Comparison of ENCODE assay signal across 8 cellular contexts in genomic region chr19:47131826-47132521, GRCh38. TPM values are rescaled to one million over a fixed set of nuclear protein-coding genes. Genes with fewer than 3 reads are reported as not detected.
A peak's percentile ranks its signal among the peaks of the same experiment; 100 is the strongest.
DNase-seq lines count a peak whose midpoint lies in the region; ATAC-seq and TF ChIP-seq lines count a peak whose summit lies in the region.
"Not testable (repeated sequence)": the region's sequence is repeated elsewhere in the genome, so short reads cannot be mapped to it uniquely, and the experiment has no call there.

No MANE protein-coding gene starts in this region.

- H3K36me3 Mint-ChIP-seq in activated T-helper 17 cell treated with anti-CD3 and anti-CD28 coated beads, Interleukin-2, amount 50 U/mL, for 72 hours (ENCODE audit: low read depth), result peaks cover 68% of the 10 kb centered on the region
- H3K36me3 Mint-ChIP-seq in dendritic cell treated with granulocyte-macrophage colony-stimulating factor and Interleukin-4, amounts not matched to agents 40 ng/mL and 50 ng/mL, for 4 days (ENCODE audit: low read depth), result peaks cover 60% of the 10 kb centered on the region
- H3K36me3 Mint-ChIP-seq in nephron progenitor cell (ENCODE audit: low read depth), result peaks cover 50% of the 10 kb centered on the region

- not testable (repeated sequence) for ATAC-seq in activated T-helper 17 cell treated with anti-CD3 and anti-CD28 coated beads, Interleukin-2, amount 50 U/mL, for 72 hours (replicated peaks); stimulated activated naive CD8-positive, alpha-beta T cell treated with anti-CD3 and anti-CD28 coated beads, Interleukin-15, amount 100 ng/mL, for 72 hours

- H3K9me3 Mint-ChIP-seq in activated T-helper 17 cell treated with anti-CD3 and anti-CD28 coated beads, Interleukin-2, amount 50 U/mL, for 72 hours; dendritic cell treated with granulocyte-macrophage colony-stimulating factor and Interleukin-4, amounts not matched to agents 40 ng/mL and 50 ng/mL, for 4 days; stimulated activated naive CD8-positive, alpha-beta T cell treated with anti-CD3 and anti-CD28 coated beads, Interleukin-15, amount 100 ng/mL, for 72 hours: not testable (repeated sequence)
- H3K9me3 Mint-ChIP-seq in nephron progenitor cell, result peaks cover 17% of the 10 kb centered on the region

- peak overlapping the region; percentile 85; the same call in 1 of the 2 replicates for H3K9ac ChIP-seq in HUES48 (ENCODE audit: low read depth, low read length)

- peaks cover 28% of the 10 kb centered on the region for H3K4me1 Mint-ChIP-seq in activated T-helper 17 cell treated with anti-CD3 and anti-CD28 coated beads, Interleukin-2, amount 50 U/mL, for 72 hours
- H3K4me1 Mint-ChIP-seq in dendritic cell treated with granulocyte-macrophage colony-stimulating factor and Interleukin-4, amounts not matched to agents 40 ng/mL and 50 ng/mL, for 4 days (ENCODE audit: low read depth), result peaks cover 43% of the 10 kb centered on the region
- H3K4me1 Mint-ChIP-seq in nephron progenitor cell, result peaks cover 54% of the 10 kb centered on the region
- H3K4me1 Mint-ChIP-seq in stimulated activated naive CD8-positive, alpha-beta T cell treated with anti-CD3 and anti-CD28 coated beads, Interleukin-15, amount 100 ng/mL, for 72 hours, result peaks cover 71% of the 10 kb centered on the region

- H3K27me3 Mint-ChIP-seq in activated T-helper 17 cell treated with anti-CD3 and anti-CD28 coated beads, Interleukin-2, amount 50 U/mL, for 72 hours; dendritic cell treated with granulocyte-macrophage colony-stimulating factor and Interleukin-4, amounts not matched to agents 40 ng/mL and 50 ng/mL, for 4 days; stimulated activated naive CD8-positive, alpha-beta T cell treated with anti-CD3 and anti-CD28 coated beads, Interleukin-15, amount 100 ng/mL, for 72 hours: not testable (repeated sequence)
- peaks cover 12% of the 10 kb centered on the region for H3K27me3 Mint-ChIP-seq in nephron progenitor cell (ENCODE audit: low read depth, poor library complexity)

- intact Hi-C loops in dendritic cell treated with granulocyte-macrophage colony-stimulating factor and Interleukin-4, amounts not matched to agents 40 ng/mL and 50 ng/mL, for 4 days (cut with micrococcal nuclease), result not testable (repeated sequence)

- H3K27ac Mint-ChIP-seq in activated T-helper 17 cell treated with anti-CD3 and anti-CD28 coated beads, Interleukin-2, amount 50 U/mL, for 72 hours, result peak overlapping the region; percentile 100
- H3K27ac Mint-ChIP-seq in dendritic cell treated with granulocyte-macrophage colony-stimulating factor and Interleukin-4, amounts not matched to agents 40 ng/mL and 50 ng/mL, for 4 days, result peak overlapping the region; percentile 92
- peak overlapping the region; percentile 99 for H3K27ac Mint-ChIP-seq in nephron progenitor cell
- H3K27ac Mint-ChIP-seq in stimulated activated naive CD8-positive, alpha-beta T cell treated with anti-CD3 and anti-CD28 coated beads, Interleukin-15, amount 100 ng/mL, for 72 hours, result peak overlapping the region; percentile 99 to 100

- POLR2A ChIA-PET in RWPE1 (lab: Yijun Ruan, JAX; ENCODE audit: low non-redundant PET), result interaction anchor here (0.6 to 0.8 kb wide), 2 partner anchors 13 to 20 kb away, joined by 3 to 6 read pairs; no protein-coding TSS in a partner anchor

- peaks cover 37% of the 10 kb centered on the region for H3K36me3 ChIP-seq in HUES48 (ENCODE audit: control insufficient read depth, insufficient read depth, low read length)
- not testable (repeated sequence) for H3K36me3 ChIP-seq in iPS DF 6.9 (ENCODE audit: control insufficient read depth, insufficient read depth, low read length)

- peaks cover 19% of the 10 kb centered on the region for H3K4me1 ChIP-seq in HUES48 (ENCODE audit: control insufficient read depth, insufficient read depth, low read length)
- H3K4me1 ChIP-seq in iPS DF 6.9 (ENCODE audit: control insufficient read depth, insufficient read depth, low read length), result not testable (repeated sequence)

- CTCF ChIA-PET in RWPE1 (lab: Yijun Ruan, JAX), result interaction anchor here (0.6 to 2.0 kb wide), 6 partner anchors 36 to 119 kb away, joined by 3 to 13 read pairs (median 4); no protein-coding TSS in a partner anchor

- peak overlapping the region; percentile 98 for H3K4me3 Mint-ChIP-seq in activated T-helper 17 cell treated with anti-CD3 and anti-CD28 coated beads, Interleukin-2, amount 50 U/mL, for 72 hours
- H3K4me3 Mint-ChIP-seq in dendritic cell treated with granulocyte-macrophage colony-stimulating factor and Interleukin-4, amounts not matched to agents 40 ng/mL and 50 ng/mL, for 4 days, result peak overlapping the region; percentile 95
- peak overlapping the region; percentile 97 for H3K4me3 Mint-ChIP-seq in nephron progenitor cell
- H3K4me3 Mint-ChIP-seq in stimulated activated naive CD8-positive, alpha-beta T cell treated with anti-CD3 and anti-CD28 coated beads, Interleukin-15, amount 100 ng/mL, for 72 hours, result peak overlapping the region; percentile 99 to 100

- H3K27me3 ChIP-seq in HUES48 (ENCODE audit: control insufficient read depth, insufficient read depth, low read length); iPS DF 6.9 (ENCODE audit: control insufficient read depth, insufficient read depth, low read length): not testable (repeated sequence)

- TF ChIP-seq CTCF in C4-2B (conservative IDR thresholded peaks at IDR 0.05); RWPE1 (conservative IDR thresholded peaks at IDR 0.05; ENCODE audit: low read depth); nephron progenitor cell (IDR thresholded peaks at IDR 0.05): not testable (repeated sequence)

- H3K9me3 ChIP-seq in HUES48 (ENCODE audit: control insufficient read depth, insufficient read depth, low read length); iPS DF 6.9 (ENCODE audit: control insufficient read depth, insufficient read depth, low read length): not testable (repeated sequence)

- no CpG with 5 or more reads among the region's 23 CpGs for WGBS in iPS DF 6.9 (ENCODE audit: insufficient coverage, insufficient read length)

- H3K27ac ChIP-seq in C4-2B (peak overlapping the region; percentile 93), RWPE1 (peak overlapping the region; percentile 88)
- H3K27ac ChIP-seq in HUES48 (ENCODE audit: low read depth, low read length); iPS DF 6.9 (ENCODE audit: low read length): not testable (repeated sequence)

- H3K4me3 ChIP-seq in HUES48 (ENCODE audit: low read depth, low read length) (peak overlapping the region; percentile 94), iPS DF 6.9 (ENCODE audit: low read length) (peak overlapping the region; percentile 93; the same call in 1 of the 2 replicates)

- not testable (repeated sequence) for DNase-seq in RWPE1 (ENCODE audit: low spot score); iPS DF 6.9 (ENCODE audit: low read depth, low spot score); nephron progenitor cell; stimulated activated naive CD8-positive, alpha-beta T cell treated with anti-CD3 and anti-CD28 coated beads, Interleukin-15, amount 100 ng/mL, for 72 hours

RNA-seq across cellular contexts. Expression of gene SAE1, which starts 1.3 kb away (rescaled TPM):
- 100 to 1,000 TPM; 151 to 184 TPM for total RNA-seq in activated T-helper 17 cell treated with anti-CD3 and anti-CD28 coated beads, Interleukin-2, amount 50 U/mL, for 72 hours

RNA-seq across cellular contexts. Expression of gene ZC3H4, which starts 18.4 kb away (rescaled TPM):
- total RNA-seq in activated T-helper 17 cell treated with anti-CD3 and anti-CD28 coated beads, Interleukin-2, amount 50 U/mL, for 72 hours, result 100 to 1,000 TPM; 117 to 166 TPM
